Comparison of ENCODE assay signal across 35 cellular contexts in the genomic region with DNA sequence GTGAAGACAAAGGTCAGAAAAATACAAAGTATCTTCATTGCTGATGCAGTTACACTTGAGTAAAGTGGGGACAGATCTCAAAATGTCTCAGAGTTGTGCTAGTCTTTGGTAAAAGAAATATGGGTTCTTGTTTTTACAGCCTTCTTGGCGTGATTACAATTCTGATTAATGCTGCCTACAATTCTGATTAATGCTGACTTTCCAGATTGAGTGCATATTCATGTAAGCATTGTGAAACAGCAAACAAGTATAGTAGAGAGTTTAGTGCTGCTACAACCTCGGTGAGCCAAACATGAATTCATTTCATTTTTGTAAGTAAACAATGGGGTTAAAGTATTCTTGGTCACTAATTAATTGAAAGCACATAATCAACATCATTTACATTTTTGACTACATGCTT. TPM values are rescaled to one million over a fixed set of nuclear protein-coding genes. Genes with fewer than 3 reads are reported as not detected.
"Had no signal": no experiment of that assay in that cellular context is flagged by ENCODE, and none has a peak within 500 bp of the region (broad histone marks: within the 10 kb centered on the region; RNA-seq: fewer than 3 reads in every experiment).

A gene with protein sequence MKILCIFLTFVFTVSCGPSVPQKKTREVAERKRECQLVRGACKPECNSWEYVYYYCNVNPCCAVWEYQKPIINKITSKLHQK (minus strand): TSS at position 38 of the 400 bp plus-strand sequence. CDS start 0 bp downstream, at position 38.

- H3K4me3 Mint-ChIP-seq: activated CD4-positive, alpha-beta memory T cell treated with anti-CD3 and anti-CD28 coated beads for 36 hours; activated CD4-positive, alpha-beta T cell treated with anti-CD3 and anti-CD28 coated beads for 36 hours; activated CD4-positive, alpha-beta T cell treated with anti-CD3 and anti-CD28 coated beads, Interleukin-2, amount 10 ng/mL, durations not matched to agents 24 days and 14 days; activated CD8-positive, alpha-beta memory T cell treated with anti-CD3 and anti-CD28 coated beads, Interleukin-2, amount 10 ng/mL, durations not matched to agents 7 days and 5 days; activated CD8-positive, alpha-beta T cell treated with anti-CD3 and anti-CD28 coated beads, Interleukin-2, amount 10 ng/mL, durations not matched to agents 7 days and 5 days; activated naive CD4-positive, alpha-beta T cell treated with anti-CD3 and anti-CD28 coated beads for 36 hours; activated naive CD4-positive, alpha-beta T cell treated with anti-CD3 and anti-CD28 coated beads, Interleukin-2, amount 50 U/mL, for 24 hours; activated naive CD8-positive, alpha-beta T cell treated with anti-CD3 and anti-CD28 coated beads, Interleukin-2, amount 10 ng/mL, durations not matched to agents 7 days and 5 days; activated T-helper 1 cell treated with anti-CD3 and anti-CD28 coated beads, Interleukin-12 subunit alpha, Interleukin-12 subunit beta, Interleukin-2, Interleukin-4 antibody, amounts not matched to agents 30 ng/mL and 10 ng/mL and 1 ng/mL, durations not matched to agents 14 hours and 24 hours and 36 hours; brain; central memory CD8-positive, alpha-beta T cell; dendritic cell treated with granulocyte-macrophage colony-stimulating factor and Interleukin-4, amounts not matched to agents 40 ng/mL and 50 ng/mL, for 4 days; endodermal cell had no signal

- H3K27ac ChIP-seq: ascending aorta, breast epithelium, coronary artery, dorsolateral prefrontal cortex, esophagus muscularis mucosa, foreskin keratinocyte, gastrocnemius medialis, heart left ventricle had no signal

- H3K36me3 Mint-ChIP-seq: activated CD4-positive, alpha-beta memory T cell treated with anti-CD3 and anti-CD28 coated beads for 36 hours; activated CD8-positive, alpha-beta memory T cell treated with anti-CD3 and anti-CD28 coated beads, Interleukin-2, amount 10 ng/mL, durations not matched to agents 7 days and 5 days; activated naive CD4-positive, alpha-beta T cell treated with anti-CD3 and anti-CD28 coated beads, Interleukin-2, amount 50 U/mL, for 24 hours; activated naive CD8-positive, alpha-beta T cell treated with anti-CD3 and anti-CD28 coated beads, Interleukin-2, amount 10 ng/mL, durations not matched to agents 7 days and 5 days; brain had no signal

- H3K27me3 Mint-ChIP-seq: activated CD4-positive, alpha-beta memory T cell treated with anti-CD3 and anti-CD28 coated beads for 36 hours; activated CD4-positive, alpha-beta T cell treated with anti-CD3 and anti-CD28 coated beads for 36 hours; activated CD4-positive, alpha-beta T cell treated with anti-CD3 and anti-CD28 coated beads, Interleukin-2, amount 10 ng/mL, durations not matched to agents 24 days and 14 days; activated CD8-positive, alpha-beta memory T cell treated with anti-CD3 and anti-CD28 coated beads, Interleukin-2, amount 10 ng/mL, durations not matched to agents 7 days and 5 days; activated naive CD4-positive, alpha-beta T cell treated with anti-CD3 and anti-CD28 coated beads, Interleukin-2, amount 50 U/mL, for 24 hours; activated naive CD8-positive, alpha-beta T cell treated with anti-CD3 and anti-CD28 coated beads, Interleukin-2, amount 10 ng/mL, durations not matched to agents 7 days and 5 days; brain; central memory CD8-positive, alpha-beta T cell; dendritic cell treated with granulocyte-macrophage colony-stimulating factor and Interleukin-4, amounts not matched to agents 40 ng/mL and 50 ng/mL, for 4 days had no signal

- H3K9me3 Mint-ChIP-seq: activated CD4-positive, alpha-beta T cell treated with anti-CD3 and anti-CD28 coated beads, Interleukin-2, amount 10 ng/mL, durations not matched to agents 24 days and 14 days; activated naive CD4-positive, alpha-beta T cell treated with anti-CD3 and anti-CD28 coated beads for 36 hours; activated naive CD4-positive, alpha-beta T cell treated with anti-CD3 and anti-CD28 coated beads, Interleukin-2, amount 50 U/mL, for 24 hours; activated naive CD8-positive, alpha-beta T cell treated with anti-CD3 and anti-CD28 coated beads, Interleukin-2, amount 10 ng/mL, durations not matched to agents 7 days and 5 days; activated T-helper 1 cell treated with anti-CD3 and anti-CD28 coated beads, Interleukin-12 subunit alpha, Interleukin-12 subunit beta, Interleukin-2, Interleukin-4 antibody, amounts not matched to agents 30 ng/mL and 10 ng/mL and 1 ng/mL, durations not matched to agents 14 hours and 24 hours and 36 hours; activated T-helper 2 cell treated with anti-CD3 and anti-CD28 coated beads, Interferon-gamma antibody, Interleukin-2, Interleukin-4, amounts not matched to agents 10 μg/mL and 5 μg/mL and 100 μg/mL, durations not matched to agents 14 hours and 24 hours and 36 hours; brain; dendritic cell treated with granulocyte-macrophage colony-stimulating factor and Interleukin-4, amounts not matched to agents 40 ng/mL and 50 ng/mL, for 4 days; endodermal cell had no signal

- H3K9me3 ChIP-seq: ascending aorta, breast epithelium, esophagus muscularis mucosa, gastrocnemius medialis, heart left ventricle had no signal

- ATAC-seq: activated CD4-positive, alpha-beta T cell treated with anti-CD3 and anti-CD28 coated beads for 36 hours; activated CD8-positive, alpha-beta memory T cell treated with anti-CD3 and anti-CD28 coated beads, Interleukin-2, amount 10 ng/mL, durations not matched to agents 7 days and 5 days; activated CD8-positive, alpha-beta T cell treated with anti-CD3 and anti-CD28 coated beads, Interleukin-2, amount 10 ng/mL, durations not matched to agents 7 days and 5 days; foreskin keratinocyte; gastrocnemius medialis; heart left ventricle had no signal

- H3K27me3 ChIP-seq: ascending aorta, breast epithelium, esophagus muscularis mucosa, foreskin keratinocyte, gastrocnemius medialis, heart left ventricle had no signal

- H3K36me3 ChIP-seq: ascending aorta, breast epithelium, esophagus muscularis mucosa, gastrocnemius medialis, heart left ventricle had no signal

- H3K4me1 Mint-ChIP-seq: activated CD4-positive, alpha-beta T cell treated with anti-CD3 and anti-CD28 coated beads for 36 hours; activated CD4-positive, alpha-beta T cell treated with anti-CD3 and anti-CD28 coated beads, Interleukin-2, amount 10 ng/mL, durations not matched to agents 24 days and 14 days; activated CD8-positive, alpha-beta memory T cell treated with anti-CD3 and anti-CD28 coated beads, Interleukin-2, amount 10 ng/mL, durations not matched to agents 7 days and 5 days; activated naive CD4-positive, alpha-beta T cell treated with anti-CD3 and anti-CD28 coated beads, Interleukin-2, amount 50 U/mL, for 24 hours; activated naive CD8-positive, alpha-beta T cell treated with anti-CD3 and anti-CD28 coated beads, Interleukin-2, amount 10 ng/mL, durations not matched to agents 7 days and 5 days; brain; central memory CD8-positive, alpha-beta T cell; endodermal cell had no signal

- H3K4me3 ChIP-seq: ascending aorta, breast epithelium, coronary artery, dorsolateral prefrontal cortex, esophagus muscularis mucosa, gastrocnemius medialis, heart left ventricle had no signal

- H3K27ac Mint-ChIP-seq: activated CD4-positive, alpha-beta memory T cell treated with anti-CD3 and anti-CD28 coated beads for 36 hours; activated CD4-positive, alpha-beta T cell treated with anti-CD3 and anti-CD28 coated beads for 36 hours; activated CD4-positive, alpha-beta T cell treated with anti-CD3 and anti-CD28 coated beads, Interleukin-2, amount 10 ng/mL, durations not matched to agents 24 days and 14 days; activated CD8-positive, alpha-beta memory T cell treated with anti-CD3 and anti-CD28 coated beads, Interleukin-2, amount 10 ng/mL, durations not matched to agents 7 days and 5 days; activated CD8-positive, alpha-beta T cell treated with anti-CD3 and anti-CD28 coated beads, Interleukin-2, amount 10 ng/mL, durations not matched to agents 7 days and 5 days; activated naive CD4-positive, alpha-beta T cell treated with anti-CD3 and anti-CD28 coated beads for 36 hours; activated naive CD4-positive, alpha-beta T cell treated with anti-CD3 and anti-CD28 coated beads, Interleukin-2, amount 50 U/mL, for 24 hours; activated naive CD8-positive, alpha-beta T cell treated with anti-CD3 and anti-CD28 coated beads, Interleukin-2, amount 10 ng/mL, durations not matched to agents 7 days and 5 days; activated T-helper 1 cell treated with anti-CD3 and anti-CD28 coated beads, Interleukin-12 subunit alpha, Interleukin-12 subunit beta, Interleukin-2, Interleukin-4 antibody, amounts not matched to agents 30 ng/mL and 10 ng/mL and 1 ng/mL, durations not matched to agents 14 hours and 24 hours and 36 hours; activated T-helper 2 cell treated with anti-CD3 and anti-CD28 coated beads, Interferon-gamma antibody, Interleukin-2, Interleukin-4, amounts not matched to agents 10 μg/mL and 5 μg/mL and 100 μg/mL, durations not matched to agents 14 hours and 24 hours and 36 hours; brain; dendritic cell treated with granulocyte-macrophage colony-stimulating factor and Interleukin-4, amounts not matched to agents 40 ng/mL and 50 ng/mL, for 4 days; endodermal cell had no signal

- DNase-seq: activated CD4-positive, alpha-beta memory T cell treated with anti-CD3 and anti-CD28 coated beads for 36 hours; activated CD4-positive, alpha-beta T cell treated with anti-CD3 and anti-CD28 coated beads for 36 hours; activated CD4-positive, alpha-beta T cell treated with anti-CD3 and anti-CD28 coated beads, Interleukin-2, amount 10 ng/mL, durations not matched to agents 24 days and 14 days; activated CD4-positive, CD25-positive, alpha-beta regulatory T cell; activated CD4-positive, CD25-positive, alpha-beta regulatory T cell treated with anti-CD3 and anti-CD28 coated beads, Interleukin-2, amount 50 U/mL, for 72 hours; activated CD8-positive, alpha-beta memory T cell treated with anti-CD3 and anti-CD28 coated beads, Interleukin-2, amount 10 ng/mL, durations not matched to agents 7 days and 5 days; activated CD8-positive, alpha-beta memory T cell treated with anti-CD3 and anti-CD28 coated beads, Interleukin-2, amount 50 U/mL, for 4 hours; activated CD8-positive, alpha-beta T cell treated with anti-CD3 and anti-CD28 coated beads, Interleukin-2, amount 10 ng/mL, durations not matched to agents 7 days and 5 days; activated effector memory CD4-positive, alpha-beta T cell treated with anti-CD3 and anti-CD28 coated beads, Interleukin-2, amount 50 U/mL, for 16 hours; activated naive CD4-positive, alpha-beta T cell treated with anti-CD3 and anti-CD28 coated beads for 36 hours; activated naive CD8-positive, alpha-beta T cell treated with anti-CD3 and anti-CD28 coated beads, Interleukin-2, amount 10 ng/mL, durations not matched to agents 7 days and 5 days; activated T-cell treated with anti-CD3 and anti-CD28 coated beads, Interleukin-2, amount 50 U/mL, for 1 hour; activated T-cell treated with anti-CD3 and anti-CD28 coated beads, Interleukin-2, amount 50 U/mL, for 48 hours; dorsolateral prefrontal cortex; effector memory CD4-positive, alpha-beta T cell; endodermal cell; erythroblast; foreskin keratinocyte; gastrocnemius medialis; glutamatergic neuron; heart left ventricle; T-helper 2 cell had no signal

- H3K4me1 ChIP-seq: ascending aorta, breast epithelium, esophagus muscularis mucosa, foreskin keratinocyte, gastrocnemius medialis, heart left ventricle had no signal

RNA-seq across cellular contexts. Expression of the gene that starts here (rescaled TPM):
- total RNA-seq: activated CD4-positive, alpha-beta memory T cell treated with anti-CD3 and anti-CD28 coated beads for 36 hours; activated CD4-positive, alpha-beta T cell treated with anti-CD3 and anti-CD28 coated beads for 36 hours; activated CD4-positive, alpha-beta T cell treated with anti-CD3 and anti-CD28 coated beads, Interleukin-2, amount 10 ng/mL, durations not matched to agents 24 days and 14 days; activated CD8-positive, alpha-beta memory T cell treated with anti-CD3 and anti-CD28 coated beads for 36 hours; activated CD8-positive, alpha-beta memory T cell treated with anti-CD3 and anti-CD28 coated beads, Interleukin-2, amount 10 ng/mL, durations not matched to agents 7 days and 5 days; activated CD8-positive, alpha-beta T cell treated with anti-CD3 and anti-CD28 coated beads, Interleukin-2, amount 10 ng/mL, durations not matched to agents 7 days and 5 days; activated naive CD4-positive, alpha-beta T cell treated with anti-CD3 and anti-CD28 coated beads for 36 hours; activated naive CD8-positive, alpha-beta T cell treated with anti-CD3 and anti-CD28 coated beads, Interleukin-2, amount 10 ng/mL, durations not matched to agents 7 days and 5 days; activated T-helper 1 cell treated with anti-CD3 and anti-CD28 coated beads, Interleukin-12 subunit alpha, Interleukin-12 subunit beta, Interleukin-2, Interleukin-4 antibody, amounts not matched to agents 30 ng/mL and 10 ng/mL and 1 ng/mL, durations not matched to agents 14 hours and 24 hours and 36 hours; activated T-helper 2 cell treated with anti-CD3 and anti-CD28 coated beads, Interferon-gamma antibody, Interleukin-2, Interleukin-4, amounts not matched to agents 10 μg/mL and 5 μg/mL and 100 μg/mL, durations not matched to agents 14 hours and 24 hours and 36 hours; ascending aorta; breast epithelium; cardiac septum; cerebellum; dorsolateral prefrontal cortex; endodermal cell; esophagus muscularis mucosa; foreskin keratinocyte; gastrocnemius medialis; heart left ventricle had no signal
- polyA plus RNA-seq: foreskin keratinocyte, heart left ventricle had no signal
